8 cellular contexts compared by ENCODE assay signal in genomic region chr3:42013652-42014442, GRCh38. TPM values are rescaled to one million over a fixed set of nuclear protein-coding genes. Genes with fewer than 3 reads are reported as not detected.
DNase-seq lines count a peak whose midpoint lies in the region; ATAC-seq and TF ChIP-seq lines count a peak whose summit lies in the region.

No MANE protein-coding gene starts in this region.

- peaks cover 24% of the 10 kb centered on the region for H4K20me1 ChIP-seq in smooth muscle cell (ENCODE audit: low read depth)

- H3K4me2 ChIP-seq in smooth muscle cell = peak overlapping the region; percentile 98

- no peak overlapping the region for H3K27ac ChIP-seq in iPS-18a (ENCODE audit: low read length)
- no peak overlapping the region for H3K27ac ChIP-seq in smooth muscle cell (ENCODE audit: low read depth)

- no peaks in the 10 kb centered on the region for H3K36me3 ChIP-seq in adipocyte (ENCODE audit: control insufficient read depth, insufficient read depth, low read length, severe bottlenecking)
- no peaks in the 10 kb centered on the region for H3K36me3 ChIP-seq in iPS-18a (ENCODE audit: control insufficient read depth, low read depth, low read length)
- H3K36me3 ChIP-seq in smooth muscle cell (ENCODE audit: low read depth) = no peaks in the 10 kb centered on the region

- H2AFZ ChIP-seq in smooth muscle cell (ENCODE audit: low read depth) = peak overlapping the region; percentile 76

- peaks cover 4% of the 10 kb centered on the region for H3F3A ChIP-seq in smooth muscle cell (ENCODE audit: low read depth)

- H3K27me3 ChIP-seq in adipocyte (replicated peaks; ENCODE audit: control insufficient read depth, insufficient read depth, low read length) = no peaks in the 10 kb centered on the region
- peaks cover 21% of the 10 kb centered on the region for H3K27me3 ChIP-seq in iPS-18a (ENCODE audit: control insufficient read depth, insufficient read depth, low read length)
- no peaks in the 10 kb centered on the region for H3K27me3 ChIP-seq in smooth muscle cell (ENCODE audit: low read depth)

- CTCF ChIA-PET in HEK293T (lab: Yijun Ruan, JAX) = interaction anchor here (0.6 to 0.8 kb wide), 2 partner anchors 13 to 86 kb away, joined by 5 to 6 read pairs; no protein-coding TSS in a partner anchor

- TF ChIP-seq CTCF in smooth muscle cell (IDR thresholded peaks at IDR 0.05; ENCODE audit: borderline replicate concordance, insufficient read depth, poor library complexity, severe bottlenecking) = no peak

- H3K9ac ChIP-seq in adipocyte (ENCODE audit: low read length) = peak overlapping the region; percentile 91
- peak overlapping the region; percentile 44 for H3K9ac ChIP-seq in iPS-18a (ENCODE audit: low read length)
- H3K9ac ChIP-seq in smooth muscle cell (ENCODE audit: low read depth) = peak overlapping the region; percentile 70

- H3K4me1 ChIP-seq in adipocyte (ENCODE audit: control insufficient read depth, insufficient read depth, low read length) (peaks cover 17% of the 10 kb centered on the region), iPS-18a (ENCODE audit: control insufficient read depth, low read depth, low read length) (peaks cover 13% of the 10 kb centered on the region), smooth muscle cell (ENCODE audit: low read depth) (peaks cover 12% of the 10 kb centered on the region)

- POLR2A ChIA-PET in HEK293T (lab: Yijun Ruan, JAX) = interaction anchor here (1.5 to 1.6 kb wide), 2 partner anchors 48 to 58 kb away, joined by 3 to 4 read pairs; no protein-coding TSS in a partner anchor

- H3K79me2 ChIP-seq in smooth muscle cell (ENCODE audit: low read depth) = peaks cover 50% of the 10 kb centered on the region

- peak; percentile 39 for DNase-seq in HEK293T (ENCODE audit: extremely low spot score)
- peak; percentile 41 for DNase-seq in RKO (ENCODE audit: low spot score)
- DNase-seq in adipocyte (ENCODE audit: low read depth) = peak; percentile 57
- DNase-seq in smooth muscle cell (lab: John Stamatoyannopoulos, UW; ENCODE audit: unreplicated experiment) = no peak
- no peak for DNase-seq in SK-N-DZ (ENCODE audit: low spot score)

- ATAC-seq in GM18870 (IDR thresholded peaks at IDR 0.05; ENCODE audit: unreplicated experiment) = no peak

- WGBS in smooth muscle cell (ENCODE audit: low lambda C conversion rate) = 1% methylated on average over 81 of the region's 110 CpGs

- H3K9me3 ChIP-seq in adipocyte (ENCODE audit: control insufficient read depth, low read length) = no peaks in the 10 kb centered on the region
- H3K9me3 ChIP-seq in iPS-18a (ENCODE audit: control insufficient read depth, low read depth, low read length) = no peaks in the 10 kb centered on the region
- H3K9me3 ChIP-seq in smooth muscle cell (replicated peaks; ENCODE audit: low read depth) = no peaks in the 10 kb centered on the region

- TF ChIP-seq POLR2A in GM10847 (IDR thresholded peaks at IDR 0.05; ENCODE audit: extremely low read depth, insufficient read length) = peak; percentile 11

- H3K4me3 ChIP-seq in adipocyte (ENCODE audit: low read length) = peak overlapping the region; percentile 90
- H3K4me3 ChIP-seq in iPS-18a (ENCODE audit: low read length) = peak overlapping the region; percentile 70
- peak overlapping the region; percentile 79 for H3K4me3 ChIP-seq in smooth muscle cell

TF ChIP-seq in HEK293T, 16 proteins besides CTCF, POLR2A, EP300 and RAD21:
- TF ChIP-seq NFRKB (IDR thresholded peaks at IDR 0.05) = no peak
- TF ChIP-seq PKNOX1 (IDR thresholded peaks at IDR 0.05) = no peak
- no peak for TF ChIP-seq HDGF (IDR thresholded peaks at IDR 0.05; ENCODE audit: borderline replicate concordance)
- 0 out of 2 replicates have a peak, but pooled peaks have one; percentile 25 for TF ChIP-seq FOXM1 (IDR thresholded peaks at IDR 0.05; ENCODE audit: borderline replicate concordance)
- TF ChIP-seq LEF1 (IDR thresholded peaks at IDR 0.05; ENCODE audit: borderline replicate concordance) = 0 out of 2 replicates have a peak, but pooled peaks have one; percentile 54
- no peak for TF ChIP-seq TARDBP (IDR thresholded peaks at IDR 0.05)
- no peak for TF ChIP-seq BHLHE40 (IDR thresholded peaks at IDR 0.05; ENCODE audit: borderline replicate concordance)
- no peak for TF ChIP-seq FOXA1 (IDR thresholded peaks at IDR 0.05)
- no peak for TF ChIP-seq ZNF384 (IDR thresholded peaks at IDR 0.05)
- no peak for TF ChIP-seq CTBP1 (IDR thresholded peaks at IDR 0.05; ENCODE audit: borderline replicate concordance)
- no peak for TF ChIP-seq SP1 (IDR thresholded peaks at IDR 0.05)
- TF ChIP-seq FOXK2 (IDR thresholded peaks at IDR 0.05) = no peak
- no peak for TF ChIP-seq SUZ12 (IDR thresholded peaks at IDR 0.05)
- no peak for TF ChIP-seq ARNT (IDR thresholded peaks at IDR 0.05)
- TF ChIP-seq ELF4 (IDR thresholded peaks at IDR 0.05) = no peak
- TF ChIP-seq L3MBTL2 (conservative IDR thresholded peaks at IDR 0.05) = peak; percentile 82

RNA-seq across cellular contexts. Expression of gene ULK4, which starts 51.9 kb away (rescaled TPM):
- total RNA-seq in smooth muscle cell = 10.3 and 14.2 TPM in 2 replicates
- polyA plus RNA-seq in smooth muscle cell = 4.3 and 5.4 TPM in 2 replicates
- 2.1 and 4.1 TPM in 2 replicates for polyA plus RNA-seq in SK-N-DZ (2014; cell fraction: cytosol; rRNA removed)
- polyA plus RNA-seq in SK-N-DZ (2014; cell fraction: nucleus; rRNA removed) = 2.1 and 3.3 TPM in 2 replicates

Comparison
In these comparisons a context has a peak if more than half of its experiments do, and no peak if none do; other contexts are left out.
1. DNase-seq: peak in HEK293T (single experiment), RKO (single experiment) and adipocyte (single experiment); none in smooth muscle cell (single experiment) and SK-N-DZ (single experiment).
2. Peak in every context shown above with its lines, with median percentiles within 50 percentile points of each other: H3K4me3 ChIP-seq and H3K9ac ChIP-seq.